26 cellular contexts compared by ENCODE assay signal in genomic region chr1:246825557-246826175, GRCh38.
"Had no signal": no experiment of that assay in that cellular context is flagged by ENCODE, and none has a peak within 500 bp of the region (broad histone marks: within the 10 kb centered on the region; RNA-seq: fewer than 3 reads in every experiment).

No MANE protein-coding gene starts in this region.

- H3K9ac ChIP-seq: neural progenitor cell, parathyroid adenoma had no signal

- H3K9me3 ChIP-seq: prostate gland, thyroid gland had no signal

- H3K4me1 ChIP-seq: foreskin keratinocyte, heart right ventricle, left lung, neural progenitor cell, parathyroid adenoma, prostate gland, right atrium auricular region, sigmoid colon, stomach, thyroid gland had no signal

- ATAC-seq: esophagus mucosa; foreskin keratinocyte; heart right ventricle; left cardiac atrium; left lung; naive thymus-derived CD4-positive, alpha-beta T cell; stimulated activated effector memory CD8-positive, alpha-beta T cell treated with anti-CD3 and anti-CD28 coated beads, Interleukin-12 subunit alpha, Interleukin-12 subunit beta, amount 100 ng/mL, for 72 hours had no signal

- H3K79me2 ChIP-seq: parathyroid adenoma had no signal

- H3K36me3 ChIP-seq: heart right ventricle, left lung, neural progenitor cell, prostate gland, right atrium auricular region, sigmoid colon, stomach, thyroid gland had no signal

- H3K27me3 ChIP-seq: dorsolateral prefrontal cortex, foreskin keratinocyte, heart right ventricle, left lung, neural progenitor cell, right atrium auricular region, sigmoid colon, stomach, thyroid gland had no signal

- DNase-seq: dorsolateral prefrontal cortex; effector CD4-positive, alpha-beta T cell; foreskin keratinocyte; glutamatergic neuron; heart right ventricle; hippocampal formation; left cardiac atrium; left lung; mesendoderm; midbrain; naive thymus-derived CD4-positive, alpha-beta T cell; sigmoid colon; stimulated activated CD4-positive, alpha-beta T cell treated with anti-CD3 and anti-CD28 coated beads, Interleukin-2, amount 100 ng/mL, for 24 hours; stimulated activated CD4-positive, alpha-beta T cell treated with anti-CD3 and anti-CD28 coated beads, Interleukin-4, amount 100 ng/mL, for 24 hours; stimulated activated naive CD4-positive, alpha-beta T cell treated with Interleukin-2 at 50 U/mL for 16 hours; stomach; thyroid gland; trophoblast cell had no signal

- H3K4me3 ChIP-seq: dorsolateral prefrontal cortex, heart right ventricle, left lung, neural progenitor cell, prostate gland, right atrium auricular region, sigmoid colon, stomach, thyroid gland had no signal

- H3K27ac ChIP-seq: dorsolateral prefrontal cortex, epithelial cell of prostate, foreskin keratinocyte, heart right ventricle, left lung, neural progenitor cell, parathyroid adenoma, prostate gland, right atrium auricular region, sigmoid colon, stomach, thyroid gland had no signal

- FAIRE-seq: islet of Langerhans had no signal

- H3K4me2 ChIP-seq: neural progenitor cell had no signal

- H2AFZ ChIP-seq: neural progenitor cell, parathyroid adenoma had no signal
